Comparison of ENCODE assay signal across 8 cellular contexts in the genomic region with DNA sequence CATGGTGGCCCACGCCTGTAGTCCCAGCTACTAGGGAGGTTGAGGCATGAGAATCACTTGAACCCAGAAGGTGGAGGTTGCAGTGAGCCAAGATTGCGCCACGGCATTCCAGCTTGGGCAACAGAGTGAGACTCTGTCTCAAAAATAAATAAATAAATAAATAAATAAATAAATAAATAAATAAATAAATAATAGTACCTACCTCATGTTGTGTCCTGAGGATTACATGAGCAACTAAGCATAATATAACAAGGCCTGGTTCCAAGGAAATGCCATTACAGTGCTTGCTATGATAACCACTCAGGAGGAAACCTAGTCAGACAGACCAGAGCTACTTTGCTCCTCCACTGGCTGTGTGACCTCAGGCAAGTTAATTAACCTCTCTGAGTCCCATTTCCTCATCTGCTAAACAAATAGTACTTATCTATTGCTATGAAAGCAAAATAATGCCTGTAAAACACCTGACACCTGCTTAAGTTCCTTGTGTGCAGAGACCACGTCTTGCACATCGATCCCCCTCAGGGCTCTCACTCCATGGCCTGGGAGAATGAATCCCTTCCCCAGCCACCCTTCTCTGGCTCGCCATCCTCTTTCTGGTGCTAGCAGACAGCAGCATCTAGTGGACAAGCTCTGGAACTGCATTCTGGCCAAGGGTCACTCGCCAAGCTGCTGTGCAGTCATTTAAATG. TPM values are rescaled to one million over a fixed set of nuclear protein-coding genes. Genes with fewer than 3 reads are reported as not detected.
DNase-seq lines count a peak whose midpoint lies in the region; ATAC-seq and TF ChIP-seq lines count a peak whose summit lies in the region.

No MANE protein-coding gene starts in this region.

- peak; percentile 98 for TF ChIP-seq CTCF in lower lobe of right lung (IDR thresholded peaks at IDR 0.05)

- no peaks in the 10 kb centered on the region for H3K36me3 ChIP-seq in lower lobe of right lung

- H3K27ac ChIP-seq in lower lobe of right lung, result no peak overlapping the region

- ATAC-seq in lower lobe of right lung (peak; percentile 82 to 86), GM21390 (IDR thresholded peaks at IDR 0.05; ENCODE audit: unreplicated experiment) (no peak)

- DNase-seq in AG20443 (ENCODE audit: low spot score), result peak; percentile 89
- peak; percentile 67 for DNase-seq in H4 (ENCODE audit: low spot score)
- DNase-seq in NCI-H510A (lab: John Stamatoyannopoulos, UW), result peak; percentile 7
- peak; percentile 25 for DNase-seq in activated CD4-positive, alpha-beta T cell treated with anti-CD3 and anti-CD28 coated beads for 1 hour
- peak; percentile 59 to 76 for DNase-seq in dermis microvascular lymphatic vessel endothelial cell (ENCODE audit: low read depth in 2 of 2)
- DNase-seq in lower lobe of right lung, result peak; percentile 67
- peak; percentile 30 to 33 for DNase-seq in stimulated activated CD8-positive, alpha-beta memory T cell treated with anti-CD3 and anti-CD28 coated beads, Interleukin-15, amount 100 ng/mL, for 48 hours (ENCODE audit: low read depth in 2 of 2)

- H3K27me3 ChIP-seq in lower lobe of right lung (ENCODE audit: low read depth), result peaks cover 41% of the 10 kb centered on the region

- H3K4me1 ChIP-seq in lower lobe of right lung, result no peaks in the 10 kb centered on the region

- intact Hi-C loops in lower lobe of right lung (cut with DNase I), result no loop called here

- H3K4me3 ChIP-seq in lower lobe of right lung, result no peak overlapping the region

- no peaks in the 10 kb centered on the region for H3K9me3 ChIP-seq in lower lobe of right lung

RNA-seq across cellular contexts. Expression of gene EPOP, which starts 7.5 kb away (rescaled TPM):
- 3.2 and 3.5 TPM in 2 replicates for total RNA-seq in H4 (2014; rRNA removed; shearing (Covaris generic))
- total RNA-seq in dermis microvascular lymphatic vessel endothelial cell (0.76 and 0.90 TPM in 2 replicates), lower lobe of right lung (1.0 TPM)

RNA-seq across cellular contexts. Expression of gene MLLT6, which starts 37.8 kb away (rescaled TPM):
- total RNA-seq in H4 (2014; rRNA removed; shearing (Covaris generic)), result 7.8 and 13.6 TPM in 2 replicates
- 12.2 and 16.7 TPM in 2 replicates for total RNA-seq in dermis microvascular lymphatic vessel endothelial cell
- total RNA-seq in lower lobe of right lung, result 135 TPM

Comparison
In these comparisons a context has a peak if more than half of its experiments do, and no peak if none do; other contexts are left out.
1. DNase-seq: peak in every context shown above with its lines; median percentile 89 in AG20443; 68 in dermis microvascular lymphatic vessel endothelial cell; 67 in H4; 67 in lower lobe of right lung; 32 in stimulated activated CD8-positive, alpha-beta memory T cell treated with anti-CD3 and anti-CD28 coated beads, Interleukin-15, amount 100 ng/mL, for 48 hours; 25 in activated CD4-positive, alpha-beta T cell treated with anti-CD3 and anti-CD28 coated beads for 1 hour; 7 in NCI-H510A.